ENCODE assay signal across 17 cellular contexts in the genomic region with DNA sequence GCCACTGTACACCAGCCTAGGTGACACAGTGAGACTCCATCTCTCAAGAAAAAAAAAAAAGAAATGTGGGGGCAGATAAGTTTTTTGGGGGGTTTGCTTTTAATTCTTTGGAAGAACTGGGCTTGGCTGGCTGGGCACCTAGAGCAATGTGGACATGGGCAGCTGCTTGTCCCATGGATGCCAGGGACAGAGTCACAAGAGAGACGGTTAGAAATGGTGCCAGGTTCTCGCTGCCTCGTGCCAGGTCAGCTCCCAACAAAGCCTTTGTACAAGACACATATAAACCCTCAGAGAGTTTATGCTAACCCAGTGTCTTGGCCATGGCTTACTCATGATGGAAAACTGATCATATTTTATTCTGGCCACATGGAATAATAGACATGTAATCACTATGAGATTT.
DNase-seq lines count a peak whose midpoint lies in the region; ATAC-seq and TF ChIP-seq lines count a peak whose summit lies in the region.
"Had no signal": no experiment of that assay in that cellular context is flagged by ENCODE, and none has a peak within 500 bp of the region (broad histone marks: within the 10 kb centered on the region; RNA-seq: fewer than 3 reads in every experiment).

No MANE protein-coding gene starts in this region.

- H3K4me3 ChIP-seq in right atrium auricular region (no peak overlapping the region), MM.1S (ENCODE audit: low read length) (no peak overlapping the region), uterus (no peak overlapping the region), hepatocyte (no peak overlapping the region)
- H3K4me3 ChIP-seq: A549, BLaER1, GM23338 had no signal

- H3K4me2 ChIP-seq in MM.1S (ENCODE audit: low read depth, low read length), result peak overlapping the region; percentile 39; the same call in 1 of the 2 replicates
- no peak overlapping the region for H3K4me2 ChIP-seq in hepatocyte
- H3K4me2 ChIP-seq: A549, BLaER1, GM23338 had no signal

- ATAC-seq in Right ventricle myocardium inferior (peak; percentile 44), left lobe of liver (peak; percentile 49), left colon (no peak)
- ATAC-seq: A549, GM23338 had no signal

- WGBS in hepatocyte (ENCODE audit: low lambda C conversion rate, missing lambda C conversion rate), result 97% methylated on average over 3 of the region's 3 CpGs

- H3K36me3 ChIP-seq in right atrium auricular region, result no peaks in the 10 kb centered on the region
- H3K36me3 ChIP-seq in MM.1S (replicated peaks; ENCODE audit: insufficient read depth, low read length), result no peaks in the 10 kb centered on the region
- no peaks in the 10 kb centered on the region for H3K36me3 ChIP-seq in uterus
- H3K36me3 ChIP-seq in hepatocyte (replicated peaks; ENCODE audit: insufficient read depth, low read depth), result no peaks in the 10 kb centered on the region
- H3K36me3 ChIP-seq: BLaER1 had no signal

- no peaks in the 10 kb centered on the region for H3K4me1 ChIP-seq in right atrium auricular region
- H3K4me1 ChIP-seq in MM.1S (ENCODE audit: low read length), result no peaks in the 10 kb centered on the region
- H3K4me1 ChIP-seq in uterus, result peaks cover 0 to 5% of the 10 kb centered on the region in 2 donors
- H3K4me1 ChIP-seq in hepatocyte (ENCODE audit: insufficient read depth), result no peaks in the 10 kb centered on the region
- H3K4me1 ChIP-seq: A549, BLaER1 had no signal

- TF ChIP-seq CTCF in right atrium auricular region (IDR thresholded peaks at IDR 0.05), result no peak
- no peak for TF ChIP-seq CTCF in MM.1S (IDR thresholded peaks at IDR 0.05; ENCODE audit: low read length)
- TF ChIP-seq CTCF in uterus (IDR thresholded peaks at IDR 0.05), result no peak
- no peak for TF ChIP-seq CTCF in hepatocyte (IDR thresholded peaks at IDR 0.05; ENCODE audit: poor library complexity)

- H3K9me3 ChIP-seq in right atrium auricular region, result peaks cover 0 to 11% of the 10 kb centered on the region in 2 donors
- no peaks in the 10 kb centered on the region for H3K9me3 ChIP-seq in MM.1S (replicated peaks; ENCODE audit: insufficient read depth, low read length)
- no peaks in the 10 kb centered on the region for H3K9me3 ChIP-seq in uterus
- no peaks in the 10 kb centered on the region for H3K9me3 ChIP-seq in hepatocyte (ENCODE audit: low read depth)
- H3K9me3 ChIP-seq: A549 had no signal

- H4K20me1 ChIP-seq in MM.1S (ENCODE audit: insufficient read depth, low read length), result no peaks in the 10 kb centered on the region
- H4K20me1 ChIP-seq in hepatocyte (ENCODE audit: insufficient read depth, poor library complexity, severe bottlenecking), result no peaks in the 10 kb centered on the region
- H4K20me1 ChIP-seq: BLaER1 had no signal

- DNase-seq in Right ventricle myocardium inferior (ENCODE audit: missing footprints) (no peak), right atrium auricular region (ENCODE audit: low spot score) (no peak), MM.1S (no peak), left lobe of liver (ENCODE audit: low spot score) (no peak), uterus (no peak), left colon (no peak), hepatocyte (ENCODE audit: low spot score) (no peak), NCI-H526 treated with DMSO at 0.1 percent for 48 hours (lab: John Stamatoyannopoulos, UW) (no peak)
- DNase-seq: CD4-positive, alpha-beta memory T cell; DMS79 treated with DMSO at 0.1 percent for 48 hours; GF-D8; HCEC 1CT had no signal

- H3K9me2 ChIP-seq in MM.1S (replicated peaks; ENCODE audit: insufficient read depth, low read length), result no peaks in the 10 kb centered on the region
- H3K9me2 ChIP-seq in hepatocyte (replicated peaks; ENCODE audit: insufficient read depth), result no peaks in the 10 kb centered on the region

- no peak overlapping the region for H2AFZ ChIP-seq in MM.1S (ENCODE audit: low read length)
- H2AFZ ChIP-seq in hepatocyte, result no peak overlapping the region
- H2AFZ ChIP-seq: GM23338 had no signal

- H3K27ac ChIP-seq in right atrium auricular region (no peak overlapping the region), MM.1S (ENCODE audit: low read length) (no peak overlapping the region), uterus (peak overlapping the region; percentile 41 to 53), hepatocyte (no peak overlapping the region)
- H3K27ac ChIP-seq: 22Rv1, A549, BLaER1, HL-60 had no signal

- no peaks in the 10 kb centered on the region for H3F3A ChIP-seq in MM.1S (ENCODE audit: insufficient read depth, low read length)

- H3K9ac ChIP-seq in MM.1S (ENCODE audit: low read length), result no peak overlapping the region
- H3K9ac ChIP-seq: BLaER1 had no signal

- TF ChIP-seq POLR2A in uterus (IDR thresholded peaks at IDR 0.05), result no peak

- no peaks in the 10 kb centered on the region for H3K79me2 ChIP-seq in MM.1S (ENCODE audit: low read length)
- no peaks in the 10 kb centered on the region for H3K79me2 ChIP-seq in hepatocyte

- H3K27me3 ChIP-seq in right atrium auricular region, result no peaks in the 10 kb centered on the region
- no peaks in the 10 kb centered on the region for H3K27me3 ChIP-seq in MM.1S (replicated peaks; ENCODE audit: insufficient read depth, low read length)
- no peaks in the 10 kb centered on the region for H3K27me3 ChIP-seq in uterus
- H3K27me3 ChIP-seq in hepatocyte, result no peaks in the 10 kb centered on the region
- H3K27me3 ChIP-seq: BLaER1 had no signal

- intact Hi-C loops in Right ventricle myocardium inferior (cut with DNase I), result no loop called here
- intact Hi-C loops in uterus (cut with DNase I; ENCODE audit: low total_unique reads), result no loop called here
- intact Hi-C loops in left colon (cut with DNase I, micrococcal nuclease), result no loop called here

Comparison
In these comparisons a context has a peak if more than half of its experiments do, and no peak if none do; other contexts are left out.
1. H3K27ac ChIP-seq: peak in uterus (2 of 2); none in right atrium auricular region (0 of 2), MM.1S (single experiment) and hepatocyte (single experiment).